18 cellular contexts compared by ENCODE assay signal in the genomic region with DNA sequence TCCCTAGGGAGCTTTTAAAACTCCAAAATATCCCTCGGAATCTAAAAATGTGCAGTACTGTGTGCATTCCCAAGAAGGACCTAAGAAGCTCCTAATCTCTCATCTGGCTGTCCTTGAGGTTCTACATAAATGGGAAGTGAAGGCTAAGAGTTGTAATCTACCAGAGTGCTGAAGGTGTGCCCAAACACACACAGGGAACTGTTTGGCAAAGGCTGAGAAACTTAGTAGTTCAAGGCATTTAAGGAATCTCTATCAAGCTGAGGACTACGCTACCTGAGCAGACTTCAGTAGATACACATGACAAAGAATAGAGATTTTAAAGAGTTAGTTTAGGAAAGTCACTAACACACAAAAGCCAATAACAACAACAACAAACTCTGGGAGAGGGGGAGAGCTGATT.
"Had no signal": no experiment of that assay in that cellular context is flagged by ENCODE, and none has a peak within 500 bp of the region (broad histone marks: within the 10 kb centered on the region; RNA-seq: fewer than 3 reads in every experiment).

No MANE protein-coding gene starts in this region.

- H3K27me3 ChIP-seq: adrenal gland had no signal

- H3K4me1 Mint-ChIP-seq: activated CD4-positive, alpha-beta memory T cell treated with anti-CD3 and anti-CD28 coated beads, Interleukin-2, amount 10 ng/mL, durations not matched to agents 7 days and 5 days; activated CD4-positive, alpha-beta T cell treated with anti-CD3 and anti-CD28 coated beads for 36 hours; activated naive CD4-positive, alpha-beta T cell treated with anti-CD3 and anti-CD28 coated beads, Interleukin-2, amount 50 U/mL, for 24 hours; naive thymus-derived CD8-positive, alpha-beta T cell; T-cell had no signal

- H3K9me3 Mint-ChIP-seq: activated CD4-positive, alpha-beta memory T cell treated with anti-CD3 and anti-CD28 coated beads, Interleukin-2, amount 10 ng/mL, durations not matched to agents 7 days and 5 days; activated naive CD4-positive, alpha-beta T cell treated with anti-CD3 and anti-CD28 coated beads, Interleukin-2, amount 50 U/mL, for 24 hours; activated T-cell treated with anti-CD3 and anti-CD28 coated beads, Interleukin-2, amount 50 U/mL, for 4 hours; T-cell had no signal

- H3K36me3 ChIP-seq: adrenal gland, WERI-Rb-1 had no signal

- H3K9me3 ChIP-seq: adrenal gland, mucosa of descending colon had no signal

- H3K4me3 Mint-ChIP-seq: activated CD4-positive, alpha-beta memory T cell treated with anti-CD3 and anti-CD28 coated beads, Interleukin-2, amount 10 ng/mL, durations not matched to agents 7 days and 5 days; activated CD4-positive, alpha-beta T cell treated with anti-CD3 and anti-CD28 coated beads for 36 hours; activated naive CD4-positive, alpha-beta T cell treated with anti-CD3 and anti-CD28 coated beads, Interleukin-2, amount 50 U/mL, for 24 hours; activated T-cell treated with anti-CD3 and anti-CD28 coated beads, Interleukin-2, amount 50 U/mL, for 4 hours; naive thymus-derived CD8-positive, alpha-beta T cell; T-cell had no signal

- H3K27me3 Mint-ChIP-seq: progenitor cell of endocrine pancreas had no signal

- ATAC-seq: activated CD4-positive, alpha-beta T cell treated with anti-CD3 and anti-CD28 coated beads for 36 hours; activated T-cell treated with anti-CD3 and anti-CD28 coated beads, Interleukin-2, amount 50 U/mL, for 4 hours; mucosa of descending colon; naive thymus-derived CD8-positive, alpha-beta T cell; T-cell had no signal

- H3K27ac Mint-ChIP-seq: activated CD4-positive, alpha-beta memory T cell treated with anti-CD3 and anti-CD28 coated beads, Interleukin-2, amount 10 ng/mL, durations not matched to agents 7 days and 5 days; activated CD4-positive, alpha-beta T cell treated with anti-CD3 and anti-CD28 coated beads for 36 hours; activated naive CD4-positive, alpha-beta T cell treated with anti-CD3 and anti-CD28 coated beads, Interleukin-2, amount 50 U/mL, for 24 hours; progenitor cell of endocrine pancreas; T-cell had no signal

- H3K4me3 ChIP-seq: adrenal gland, mucosa of descending colon, SK-N-MC had no signal

- H3K36me3 Mint-ChIP-seq: activated naive CD4-positive, alpha-beta T cell treated with anti-CD3 and anti-CD28 coated beads, Interleukin-2, amount 50 U/mL, for 24 hours; T-cell had no signal

- H3K27ac ChIP-seq: adrenal gland, WERI-Rb-1 had no signal

- DNase-seq: activated CD4-positive, alpha-beta memory T cell treated with anti-CD3 and anti-CD28 coated beads, Interleukin-2, amount 10 ng/mL, durations not matched to agents 7 days and 5 days; activated CD4-positive, alpha-beta T cell treated with anti-CD3 and anti-CD28 coated beads for 36 hours; activated effector memory CD4-positive, alpha-beta T cell treated with Interleukin-2 at 50 U/mL for 16 hours; activated T-cell treated with anti-CD3 and anti-CD28 coated beads, Interleukin-2, amount 50 U/mL, for 4 hours; adrenal gland; foreskin fibroblast; mucosa of descending colon; naive thymus-derived CD8-positive, alpha-beta T cell; right cardiac atrium; small intestine; stimulated activated CD4-positive, alpha-beta T cell treated with anti-CD3 and anti-CD28 coated beads, Interleukin-4, amount 100 ng/mL, for 24 hours; stimulated activated naive CD4-positive, alpha-beta T cell treated with Interleukin-2 at 50 U/mL for 16 hours; T-cell; T1000; WERI-Rb-1 had no signal
